2 cellular contexts compared by ENCODE assay signal in genomic region chr21:41422546-41423372, GRCh38.
TF ChIP-seq lines count a peak whose summit lies in the region.

No MANE protein-coding gene starts in this region.

TF ChIP-seq in IMR-90, 13 proteins besides CTCF, POLR2A, EP300 and RAD21:
- TF ChIP-seq RCOR1 (IDR thresholded peaks at IDR 0.05; ENCODE audit: insufficient replicate concordance, low read length): no peak
- no peak for TF ChIP-seq SMC3 (IDR thresholded peaks at IDR 0.05; ENCODE audit: low read depth, low read length)
- no peak for TF ChIP-seq USF2 (IDR thresholded peaks at IDR 0.05; ENCODE audit: low read depth, low read length)
- no peak for TF ChIP-seq MAZ (IDR thresholded peaks at IDR 0.05; ENCODE audit: borderline replicate concordance, low read depth, low read length)
- TF ChIP-seq RFX5 (IDR thresholded peaks at IDR 0.05; ENCODE audit: low read depth, low read length): no peak
- TF ChIP-seq FOS (IDR thresholded peaks at IDR 0.05; ENCODE audit: low read depth, low read length): no peak
- TF ChIP-seq ELK1 (IDR thresholded peaks at IDR 0.05; ENCODE audit: borderline replicate concordance, low read depth, low read length): no peak
- TF ChIP-seq NFE2L2 (IDR thresholded peaks at IDR 0.05; ENCODE audit: low read depth, low read length): no peak

TF ChIP-seq in H1, 55 proteins besides CTCF, POLR2A, EP300 and RAD21:
- TF ChIP-seq CHD7 (IDR thresholded peaks at IDR 0.05; ENCODE audit: insufficient replicate concordance, low read length) (no peak), RXRA (IDR thresholded peaks at IDR 0.05; ENCODE audit: insufficient read depth, low read depth, low read length) (no peak), RNF2 (IDR thresholded peaks at IDR 0.05; ENCODE audit: borderline replicate concordance, low read depth, low read length, missing control alignments, poor library complexity, severe bottlenecking) (no peak), MAX (IDR thresholded peaks at IDR 0.05) (no peak), SUZ12 (IDR thresholded peaks at IDR 0.05; ENCODE audit: low read length) (no peak), CBX8 (IDR thresholded peaks at IDR 0.05; ENCODE audit: borderline replicate concordance, low read depth, low read length) (no peak), ZNF274 (IDR thresholded peaks at IDR 0.05; ENCODE audit: borderline replicate concordance, extremely low read depth, low read length) (no peak), YY1 (IDR thresholded peaks at IDR 0.05; ENCODE audit: low read depth, low read length) (no peak), NRF1 (IDR thresholded peaks at IDR 0.05; ENCODE audit: low read depth, low read length) (no peak), SIX5 (IDR thresholded peaks at IDR 0.05; ENCODE audit: low read depth, low read length) (no peak), BRCA1 (IDR thresholded peaks at IDR 0.05; ENCODE audit: low read depth, low read length) (no peak), POU5F1 (IDR thresholded peaks at IDR 0.05; ENCODE audit: low read depth, low read length) (no peak), ASH2L (IDR thresholded peaks at IDR 0.05; ENCODE audit: low read length) (no peak), MAFK (IDR thresholded peaks at IDR 0.05; ENCODE audit: low read depth, low read length) (no peak), KDM4A (IDR thresholded peaks at IDR 0.05; ENCODE audit: low read depth, low read length, severe bottlenecking) (no peak), KDM5A (IDR thresholded peaks at IDR 0.05; ENCODE audit: low read length) (no peak)
